Comparison of ENCODE assay signal across 11 cellular contexts in genomic region chr3:171285287-171285686, GRCh38.
DNase-seq lines count a peak whose midpoint lies in the region; ATAC-seq and TF ChIP-seq lines count a peak whose summit lies in the region.
"Had no signal": no experiment of that assay in that cellular context is flagged by ENCODE, and none has a peak within 500 bp of the region (broad histone marks: within the 10 kb centered on the region; RNA-seq: fewer than 3 reads in every experiment).

No MANE protein-coding gene starts in this region.

- H3K27me3 ChIP-seq in IMR-90 (ENCODE audit: control insufficient read depth, insufficient read depth, low read length): no peaks in the 10 kb centered on the region

- no peak overlapping the region for H4K91ac ChIP-seq in IMR-90 (ENCODE audit: insufficient read depth, low read depth, low read length)

- ATAC-seq in GM18502 (IDR thresholded peaks at IDR 0.05; ENCODE audit: poor library complexity, unreplicated experiment) (peak; percentile 40), GM21619 (IDR thresholded peaks at IDR 0.05; ENCODE audit: unreplicated experiment) (peak; percentile 36), IMR-90 (ENCODE audit: low read depth) (0 out of 2 replicates have a peak, but pooled peaks have one; percentile 19)

- peak overlapping the region; percentile 21; the same call in 1 of the 2 replicates for H4K5ac ChIP-seq in IMR-90 (ENCODE audit: low read depth, low read length)

- no peak overlapping the region for H3K27ac ChIP-seq in IMR-90 (ENCODE audit: insufficient read depth, low read length)

- TF ChIP-seq RAD21 in IMR-90 (IDR thresholded peaks at IDR 0.05; ENCODE audit: low read length): no peak

- in situ Hi-C loops in IMR-90 (cut with MboI; ENCODE audit: low sequenced_read_pairs): no loop called here

- H2BK120ac ChIP-seq in IMR-90 (ENCODE audit: low read depth, low read length): peak overlapping the region; percentile 65

- peak overlapping the region; percentile 57; the same call in 1 of the 2 replicates for H3K4me2 ChIP-seq in IMR-90 (ENCODE audit: low read depth, low read length)

- H3K36me3 ChIP-seq in IMR-90 (ENCODE audit: control insufficient read depth, insufficient read depth, low read length): no peaks in the 10 kb centered on the region

- peak overlapping the region; percentile 69; the same call in 1 of the 2 replicates for H3K18ac ChIP-seq in IMR-90 (ENCODE audit: low read depth, low read length)

- intact Hi-C loops in IMR-90 (cut with micrococcal nuclease): loop anchor here (2.0 kb wide), 1 partner anchor 176 kb away; the partner anchor contains the start of gene TNIK

- no peak for TF ChIP-seq CTCF in IMR-90 (conservative IDR thresholded peaks at IDR 0.05; ENCODE audit: low read depth, low read length)

- no peaks in the 10 kb centered on the region for H3K9me3 ChIP-seq in IMR-90 (ENCODE audit: control insufficient read depth, insufficient read depth, low read length)

- H2BK15ac ChIP-seq in IMR-90 (ENCODE audit: low read depth, low read length): 0 out of 3 replicates have a peak overlapping the region, but pooled peaks have one; percentile 1

- TF ChIP-seq POLR2A in IMR-90 (IDR thresholded peaks at IDR 0.05; ENCODE audit: low read depth, low read length): no peak

- H2BK20ac ChIP-seq in IMR-90 (ENCODE audit: low read depth, low read length): peak overlapping the region; percentile 81

- DNase-seq in IMR-90 (no peak), kidney tubule cell (ENCODE audit: low spot score) (peak; percentile 33), germinal center (ENCODE audit: low spot score) (no peak), NCI-H226 (no peak), NCI-H1048 (lab: John Stamatoyannopoulos, UW) (no peak), NCI-H2227 treated with DMSO at 0.1 percent for 48 hours (lab: John Stamatoyannopoulos, UW) (no peak)
- DNase-seq: anterior cingulate cortex, NCI-H82, T1000 had no signal

- no CpG with 5 or more reads among the region's 2 CpGs for WGBS in IMR-90 (ENCODE audit: extremely low coverage in 2 of 2, insufficient read length in 1 of 2), 2 experiments

- H2AK5ac ChIP-seq in IMR-90 (ENCODE audit: low read depth, low read length): no peak overlapping the region

- H3K4me3 ChIP-seq in IMR-90 (ENCODE audit: insufficient read depth, low read depth, low read length): no peak overlapping the region

- H2AFZ ChIP-seq in IMR-90 (replicated peaks; ENCODE audit: low read length, poor library complexity): no peak overlapping the region

- BruUV-seq in IMR-90 (replicated peaks; lab: Mats Ljungman, UMichigan): no TSS peak

- no peak overlapping the region for H3K9ac ChIP-seq in IMR-90 (ENCODE audit: low read depth, low read length)

- peaks cover 9% of the 10 kb centered on the region for H3K4me1 ChIP-seq in IMR-90 (ENCODE audit: control insufficient read depth, insufficient read depth, low read length)

- CTCF ChIA-PET in IMR-90 (lab: Yijun Ruan, JAX): interaction anchor here (0.6 kb wide), 1 partner anchor 59 kb away, joined by 3 read pairs; no protein-coding TSS in a partner anchor

- 0 out of 4 replicates have a peak overlapping the region, but pooled peaks of 1 of the 2 experiments have one; percentile 21 for H4K8ac ChIP-seq in IMR-90 (ENCODE audit: low read depth in 2 of 2, low read length in 2 of 2)

- H4K20me1 ChIP-seq in IMR-90 (ENCODE audit: insufficient read depth, low read length): no peaks in the 10 kb centered on the region

- no peak overlapping the region; the same call in 1 of the 2 replicates for H3K14ac ChIP-seq in IMR-90 (replicated peaks; ENCODE audit: low read depth, low read length)

- peak overlapping the region; percentile 24; the same call in 1 of the 2 replicates for H3K4ac ChIP-seq in IMR-90 (ENCODE audit: low read depth, low read length)

- peak overlapping the region; percentile 8; the same call in 1 of the 2 replicates for H3K23ac ChIP-seq in IMR-90 (ENCODE audit: low read depth, low read length)

- no peak overlapping the region for H2BK5ac ChIP-seq in IMR-90 (ENCODE audit: low read depth, low read length, poor library complexity, severe bottlenecking)

- no peaks in the 10 kb centered on the region for H3K79me1 ChIP-seq in IMR-90 (ENCODE audit: low read depth in 1 of 2, low read length in 2 of 2)

- no peak overlapping the region for H2AK9ac ChIP-seq in IMR-90 (replicated peaks; ENCODE audit: low read depth, low read length, poor library complexity)

- H3K56ac ChIP-seq in IMR-90 (ENCODE audit: extremely low read depth, insufficient read depth, low read length): no peak overlapping the region

- POLR2A ChIA-PET in IMR-90 (lab: Charles Lee; ENCODE audit: unreplicated experiment): no interaction called here

- H3K9me1 ChIP-seq in IMR-90 (ENCODE audit: insufficient read depth, low read length): no peaks in the 10 kb centered on the region; the same call in 1 of the 2 replicates

- dilution Hi-C loops in IMR-90 (cut with HindIII; ENCODE audit: low sequenced_read_pairs, unreplicated experiment): no loop called here

TF ChIP-seq in IMR-90, 13 proteins besides CTCF, POLR2A, EP300 and RAD21:
- TF ChIP-seq RFX5 (IDR thresholded peaks at IDR 0.05; ENCODE audit: low read depth, low read length): no peak
- no peak for TF ChIP-seq MXI1 (IDR thresholded peaks at IDR 0.05; ENCODE audit: borderline replicate concordance, low read depth, low read length)
- TF ChIP-seq NFE2L2 (IDR thresholded peaks at IDR 0.05; ENCODE audit: low read depth, low read length): no peak
- TF ChIP-seq BHLHE40 (IDR thresholded peaks at IDR 0.05; ENCODE audit: low read depth, low read length): no peak
- TF ChIP-seq RCOR1 (IDR thresholded peaks at IDR 0.05; ENCODE audit: insufficient replicate concordance, low read length): no peak
- TF ChIP-seq CHD1 (IDR thresholded peaks at IDR 0.05; ENCODE audit: low read depth, low read length): no peak
- TF ChIP-seq MAZ (IDR thresholded peaks at IDR 0.05; ENCODE audit: borderline replicate concordance, low read depth, low read length): no peak
- TF ChIP-seq, protein P1, sequence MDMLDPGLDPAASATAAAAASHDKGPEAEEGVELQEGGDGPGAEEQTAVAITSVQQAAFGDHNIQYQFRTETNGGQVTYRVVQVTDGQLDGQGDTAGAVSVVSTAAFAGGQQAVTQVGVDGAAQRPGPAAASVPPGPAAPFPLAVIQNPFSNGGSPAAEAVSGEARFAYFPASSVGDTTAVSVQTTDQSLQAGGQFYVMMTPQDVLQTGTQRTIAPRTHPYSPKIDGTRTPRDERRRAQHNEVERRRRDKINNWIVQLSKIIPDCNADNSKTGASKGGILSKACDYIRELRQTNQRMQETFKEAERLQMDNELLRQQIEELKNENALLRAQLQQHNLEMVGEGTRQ (IDR thresholded peaks at IDR 0.05; ENCODE audit: low read depth, low read length): no peak
TF ChIP-seq in IMR-90: peak in this region for 0.
